Comparison of ENCODE assay signal across 24 cellular contexts in genomic region chr14:36617824-36618223, GRCh38. TPM values are rescaled to one million over a fixed set of nuclear protein-coding genes. Genes with fewer than 3 reads are reported as not detected.
"Had no signal": no experiment of that assay in that cellular context is flagged by ENCODE, and none has a peak within 500 bp of the region (broad histone marks: within the 10 kb centered on the region; RNA-seq: fewer than 3 reads in every experiment).

No MANE protein-coding gene starts in this region.

- H3K27me3 Mint-ChIP-seq: activated CD4-positive, alpha-beta memory T cell treated with anti-CD3 and anti-CD28 coated beads, Interleukin-2, amount 10 ng/mL, durations not matched to agents 7 days and 5 days; activated naive CD8-positive, alpha-beta T cell treated with anti-CD3 and anti-CD28 coated beads, Interleukin-2, amount 10 ng/mL, durations not matched to agents 7 days and 5 days had no signal

- H3K36me3 ChIP-seq: colonic mucosa, neutrophil, pancreas, sigmoid colon, spleen, thyroid gland had no signal

- H3K4me1 ChIP-seq: body of pancreas, colonic mucosa, foreskin keratinocyte, pancreas, sigmoid colon, spleen, thyroid gland had no signal

- H3K9me3 Mint-ChIP-seq: activated CD4-positive, alpha-beta memory T cell treated with anti-CD3 and anti-CD28 coated beads, Interleukin-2, amount 10 ng/mL, durations not matched to agents 7 days and 5 days; activated naive CD8-positive, alpha-beta T cell treated with anti-CD3 and anti-CD28 coated beads, Interleukin-2, amount 10 ng/mL, durations not matched to agents 7 days and 5 days; T-helper 2 cell treated with Interferon-gamma antibody and Interleukin-4, amounts not matched to agents 5 μg/mL and 100 μg/mL, for 36 hours had no signal

- H3K9me3 ChIP-seq: body of pancreas, colonic mucosa, neutrophil, pancreas, sigmoid colon, thyroid gland had no signal

- H3K4me3 Mint-ChIP-seq: activated B cell treated with CpG ODN at 0.5 μM for 24 hours; activated CD4-positive, alpha-beta memory T cell treated with anti-CD3 and anti-CD28 coated beads, Interleukin-2, amount 10 ng/mL, durations not matched to agents 7 days and 5 days; activated CD8-positive, alpha-beta memory T cell treated with anti-CD3 and anti-CD28 coated beads, Interleukin-2, amount 10 ng/mL, durations not matched to agents 7 days and 5 days; activated naive CD8-positive, alpha-beta T cell treated with anti-CD3 and anti-CD28 coated beads, Interleukin-2, amount 10 ng/mL, durations not matched to agents 7 days and 5 days; endodermal cell; natural killer cell; T-helper 2 cell treated with Interferon-gamma antibody and Interleukin-4, amounts not matched to agents 5 μg/mL and 100 μg/mL, for 36 hours had no signal

- H3K4me1 Mint-ChIP-seq: activated B cell treated with CpG ODN at 0.5 μM for 24 hours; activated CD4-positive, alpha-beta memory T cell treated with anti-CD3 and anti-CD28 coated beads, Interleukin-2, amount 10 ng/mL, durations not matched to agents 7 days and 5 days; activated CD8-positive, alpha-beta memory T cell treated with anti-CD3 and anti-CD28 coated beads, Interleukin-2, amount 10 ng/mL, durations not matched to agents 7 days and 5 days; activated naive CD8-positive, alpha-beta T cell treated with anti-CD3 and anti-CD28 coated beads, Interleukin-2, amount 10 ng/mL, durations not matched to agents 7 days and 5 days; natural killer cell had no signal

- H3K4me3 ChIP-seq: body of pancreas, colonic mucosa, pancreas, sigmoid colon, spleen, thyroid gland had no signal

- ATAC-seq: activated CD8-positive, alpha-beta memory T cell treated with anti-CD3 and anti-CD28 coated beads, Interleukin-2, amount 10 ng/mL, durations not matched to agents 7 days and 5 days; body of pancreas; foreskin keratinocyte; left cardiac atrium; natural killer cell; pancreas had no signal

- DNase-seq: activated B cell treated with CpG ODN at 0.5 μM for 24 hours; activated CD4-positive, alpha-beta memory T cell treated with anti-CD3 and anti-CD28 coated beads, Interleukin-2, amount 10 ng/mL, durations not matched to agents 7 days and 5 days; activated CD4-positive, alpha-beta T cell treated with anti-CD3 and anti-CD28 coated beads for 4 hours; activated CD8-positive, alpha-beta memory T cell treated with anti-CD3 and anti-CD28 coated beads, Interleukin-2, amount 10 ng/mL, durations not matched to agents 7 days and 5 days; activated naive CD8-positive, alpha-beta T cell treated with anti-CD3 and anti-CD28 coated beads, Interleukin-2, amount 10 ng/mL, durations not matched to agents 7 days and 5 days; amygdala; body of pancreas; central memory CD4-positive, alpha-beta T cell; colonic mucosa; endodermal cell; foreskin keratinocyte; hippocampal formation; left cardiac atrium; natural killer cell; pancreas; sigmoid colon; spleen; stimulated activated naive CD4-positive, alpha-beta T cell; thyroid gland had no signal

- H3K27ac Mint-ChIP-seq: activated B cell treated with CpG ODN at 0.5 μM for 24 hours; activated CD4-positive, alpha-beta memory T cell treated with anti-CD3 and anti-CD28 coated beads, Interleukin-2, amount 10 ng/mL, durations not matched to agents 7 days and 5 days; activated CD8-positive, alpha-beta memory T cell treated with anti-CD3 and anti-CD28 coated beads, Interleukin-2, amount 10 ng/mL, durations not matched to agents 7 days and 5 days; activated naive CD8-positive, alpha-beta T cell treated with anti-CD3 and anti-CD28 coated beads, Interleukin-2, amount 10 ng/mL, durations not matched to agents 7 days and 5 days; endodermal cell; natural killer cell; T-helper 2 cell treated with Interferon-gamma antibody and Interleukin-4, amounts not matched to agents 5 μg/mL and 100 μg/mL, for 36 hours had no signal

- H3K27ac ChIP-seq: body of pancreas, colonic mucosa, epithelial cell of prostate, foreskin keratinocyte, neutrophil, pancreas, sigmoid colon, spleen, thyroid gland had no signal

- H3K36me3 Mint-ChIP-seq: activated CD8-positive, alpha-beta memory T cell treated with anti-CD3 and anti-CD28 coated beads, Interleukin-2, amount 10 ng/mL, durations not matched to agents 7 days and 5 days; activated naive CD8-positive, alpha-beta T cell treated with anti-CD3 and anti-CD28 coated beads, Interleukin-2, amount 10 ng/mL, durations not matched to agents 7 days and 5 days; natural killer cell had no signal

- H3K27me3 ChIP-seq: body of pancreas, colonic mucosa, pancreas, thyroid gland had no signal

RNA-seq across cellular contexts. Expression of gene NKX2-8, which starts 35.4 kb away (rescaled TPM):
- total RNA-seq: activated B cell treated with CpG ODN at 0.5 μM for 24 hours; activated CD4-positive, alpha-beta memory T cell treated with anti-CD3 and anti-CD28 coated beads, Interleukin-2, amount 10 ng/mL, durations not matched to agents 7 days and 5 days; activated CD8-positive, alpha-beta memory T cell treated with anti-CD3 and anti-CD28 coated beads, Interleukin-2, amount 10 ng/mL, durations not matched to agents 7 days and 5 days; activated naive CD8-positive, alpha-beta T cell treated with anti-CD3 and anti-CD28 coated beads, Interleukin-2, amount 10 ng/mL, durations not matched to agents 7 days and 5 days; body of pancreas; colonic mucosa; fibroblast of lung; foreskin keratinocyte; left cardiac atrium; mesenteric fat pad; natural killer cell; sigmoid colon; spleen had no signal
- polyA plus RNA-seq: fibroblast of lung, foreskin keratinocyte, pancreas, sigmoid colon, spleen had no signal

RNA-seq across cellular contexts. Expression of gene PAX9, which starts 43.8 kb away (rescaled TPM):
- total RNA-seq: activated B cell treated with CpG ODN at 0.5 μM for 24 hours; activated CD4-positive, alpha-beta memory T cell treated with anti-CD3 and anti-CD28 coated beads, Interleukin-2, amount 10 ng/mL, durations not matched to agents 7 days and 5 days; activated CD8-positive, alpha-beta memory T cell treated with anti-CD3 and anti-CD28 coated beads, Interleukin-2, amount 10 ng/mL, durations not matched to agents 7 days and 5 days; activated naive CD8-positive, alpha-beta T cell treated with anti-CD3 and anti-CD28 coated beads, Interleukin-2, amount 10 ng/mL, durations not matched to agents 7 days and 5 days; body of pancreas; fibroblast of lung; left cardiac atrium; mesenteric fat pad; natural killer cell had no signal
